Comparison of ENCODE assay signal across 18 cellular contexts in genomic region chr4:55925235-55925634, GRCh38.
"Had no signal": no experiment of that assay in that cellular context is flagged by ENCODE, and none has a peak within 500 bp of the region (broad histone marks: within the 10 kb centered on the region; RNA-seq: fewer than 3 reads in every experiment).

No MANE protein-coding gene starts in this region.

- H3K4me1 Mint-ChIP-seq: activated CD4-positive, alpha-beta T cell treated with anti-CD3 and anti-CD28 coated beads, Interleukin-2, amount 10 ng/mL, durations not matched to agents 24 days and 14 days; activated naive CD4-positive, alpha-beta T cell treated with anti-CD3 and anti-CD28 coated beads, Interleukin-2, amount 10 ng/mL, durations not matched to agents 7 days and 5 days; activated naive CD8-positive, alpha-beta T cell treated with anti-CD3 and anti-CD28 coated beads, Interleukin-2, amount 50 U/mL, for 24 hours; T-cell had no signal

- H3K4me3 ChIP-seq: coronary artery, hepatocyte, thyroid gland had no signal

- H3K4me3 Mint-ChIP-seq: activated CD4-positive, alpha-beta T cell treated with anti-CD3 and anti-CD28 coated beads, Interleukin-2, amount 10 ng/mL, durations not matched to agents 24 days and 14 days; activated naive CD4-positive, alpha-beta T cell treated with anti-CD3 and anti-CD28 coated beads, Interleukin-2, amount 10 ng/mL, durations not matched to agents 7 days and 5 days; activated naive CD8-positive, alpha-beta T cell treated with anti-CD3 and anti-CD28 coated beads, Interleukin-2, amount 50 U/mL, for 24 hours; activated T-cell treated with anti-CD3 and anti-CD28 coated beads, Interleukin-2, amount 50 U/mL, for 4 hours; natural killer cell treated with Interleukin-12 subunit alpha and Interleukin-12 subunit beta and Interleukin-15 and Interleukin-18, amount 100 ng/mL, for 72 hours; T-cell had no signal

- H3K36me3 Mint-ChIP-seq: activated naive CD4-positive, alpha-beta T cell treated with anti-CD3 and anti-CD28 coated beads, Interleukin-2, amount 10 ng/mL, durations not matched to agents 7 days and 5 days; natural killer cell treated with Interleukin-12 subunit alpha and Interleukin-12 subunit beta and Interleukin-15 and Interleukin-18, amount 100 ng/mL, for 72 hours had no signal

- ATAC-seq: activated naive CD8-positive, alpha-beta T cell treated with anti-CD3 and anti-CD28 coated beads, Interleukin-2, amount 50 U/mL, for 24 hours; activated T-cell treated with anti-CD3 and anti-CD28 coated beads, Interleukin-2, amount 50 U/mL, for 4 hours; foreskin keratinocyte; left cardiac atrium; natural killer cell treated with Interleukin-12 subunit alpha and Interleukin-12 subunit beta and Interleukin-15 and Interleukin-18, amount 100 ng/mL, for 72 hours; T-cell had no signal

- H3K4me2 ChIP-seq: hepatocyte had no signal

- H2AFZ ChIP-seq: hepatocyte had no signal

- H3K9me3 ChIP-seq: thyroid gland had no signal

- H3K79me2 ChIP-seq: hepatocyte had no signal

- H3K36me3 ChIP-seq: thyroid gland had no signal

- H3K9me3 Mint-ChIP-seq: activated naive CD8-positive, alpha-beta T cell treated with anti-CD3 and anti-CD28 coated beads, Interleukin-2, amount 50 U/mL, for 24 hours; natural killer cell treated with Interleukin-12 subunit alpha and Interleukin-12 subunit beta and Interleukin-15 and Interleukin-18, amount 100 ng/mL, for 72 hours had no signal

- H3K4me1 ChIP-seq: foreskin keratinocyte, thyroid gland had no signal

- DNase-seq: activated CD4-positive, alpha-beta T cell treated with anti-CD3 and anti-CD28 coated beads, Interleukin-2, amount 10 ng/mL, durations not matched to agents 24 days and 14 days; activated CD8-positive, alpha-beta memory T cell treated with anti-CD3 and anti-CD28 coated beads, Interleukin-2, amount 50 U/mL, for 4 hours; activated effector memory CD4-positive, alpha-beta T cell treated with Interleukin-2 at 50 U/mL for 16 hours; activated naive CD4-positive, alpha-beta T cell treated with anti-CD3 and anti-CD28 coated beads, Interleukin-2, amount 10 ng/mL, durations not matched to agents 7 days and 5 days; activated naive CD8-positive, alpha-beta T cell treated with anti-CD3 and anti-CD28 coated beads, Interleukin-2, amount 50 U/mL, for 24 hours; activated T-cell treated with anti-CD3 and anti-CD28 coated beads, Interleukin-2, amount 50 U/mL, for 4 hours; anterior cingulate cortex; foreskin keratinocyte; left cardiac atrium; occipital lobe; stimulated activated CD8-positive, alpha-beta memory T cell treated with anti-CD3 and anti-CD28 coated beads, Interleukin-4, amount 100 ng/mL, for 48 hours; stimulated activated naive CD4-positive, alpha-beta T cell; T-cell; T-helper 9 cell; thyroid gland had no signal

- H3K27ac Mint-ChIP-seq: activated CD4-positive, alpha-beta T cell treated with anti-CD3 and anti-CD28 coated beads, Interleukin-2, amount 10 ng/mL, durations not matched to agents 24 days and 14 days; activated naive CD4-positive, alpha-beta T cell treated with anti-CD3 and anti-CD28 coated beads, Interleukin-2, amount 10 ng/mL, durations not matched to agents 7 days and 5 days; activated naive CD8-positive, alpha-beta T cell treated with anti-CD3 and anti-CD28 coated beads, Interleukin-2, amount 50 U/mL, for 24 hours; natural killer cell treated with Interleukin-12 subunit alpha and Interleukin-12 subunit beta and Interleukin-15 and Interleukin-18, amount 100 ng/mL, for 72 hours; T-cell had no signal

- H3K27ac ChIP-seq: coronary artery, foreskin keratinocyte, hepatocyte, thyroid gland had no signal

- H3K27me3 ChIP-seq: foreskin keratinocyte, hepatocyte, thyroid gland had no signal

- H3K27me3 Mint-ChIP-seq: activated CD4-positive, alpha-beta T cell treated with anti-CD3 and anti-CD28 coated beads, Interleukin-2, amount 10 ng/mL, durations not matched to agents 24 days and 14 days; activated naive CD4-positive, alpha-beta T cell treated with anti-CD3 and anti-CD28 coated beads, Interleukin-2, amount 10 ng/mL, durations not matched to agents 7 days and 5 days; activated naive CD8-positive, alpha-beta T cell treated with anti-CD3 and anti-CD28 coated beads, Interleukin-2, amount 50 U/mL, for 24 hours; T-cell had no signal
